8 cellular contexts compared by ENCODE assay signal in the genomic region with DNA sequence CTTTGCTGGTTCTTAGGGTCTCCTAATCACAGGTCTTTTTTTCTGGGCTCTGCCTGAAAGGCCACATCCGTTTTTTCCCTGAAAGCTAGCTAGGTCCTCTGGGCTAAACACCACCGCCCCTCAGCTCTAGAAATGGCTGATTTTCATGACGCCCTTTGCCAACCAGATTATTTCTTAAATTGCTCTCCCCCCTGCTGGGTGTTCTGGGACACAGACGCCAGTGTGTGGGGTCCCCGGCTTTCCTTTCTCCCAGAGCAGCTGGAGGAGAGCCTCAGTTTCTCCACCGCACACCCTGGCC.
DNase-seq lines count a peak whose midpoint lies in the region; ATAC-seq and TF ChIP-seq lines count a peak whose summit lies in the region.

No MANE protein-coding gene starts in this region.

- no peaks in the 10 kb centered on the region for H3K9me3 ChIP-seq in parathyroid adenoma (ENCODE audit: control insufficient read depth, low read length)

- DNase-seq in EL (peak; percentile 29), RWPE1 (ENCODE audit: low spot score) (no peak), fibroblast of mammary gland (ENCODE audit: low read depth) (no peak), T-helper 9 cell (no peak)

- no peaks in the 10 kb centered on the region for H3K36me3 ChIP-seq in parathyroid adenoma (ENCODE audit: control insufficient read depth, insufficient read depth, low read length)

- peaks cover 39% of the 10 kb centered on the region for H3K4me1 ChIP-seq in parathyroid adenoma

- CTCF ChIA-PET in RWPE1 (lab: Yijun Ruan, JAX): interaction anchor here (0.9 to 2.7 kb wide), 3 partner anchors 31 to 92 kb away, joined by 3 to 11 read pairs (median 4); no protein-coding TSS in a partner anchor

- POLR2A ChIA-PET in RWPE1 (lab: Yijun Ruan, JAX; ENCODE audit: low non-redundant PET): interaction anchor here (1.5 kb wide), 1 partner anchor 31 kb away, joined by 6 read pairs; no protein-coding TSS in a partner anchor

- H3K4me3 ChIP-seq in fibroblast of mammary gland (ENCODE audit: control insufficient read depth, low read depth, low read length) (peak overlapping the region; percentile 37), parathyroid adenoma (ENCODE audit: low read depth, low read length) (peak overlapping the region; percentile 69)

- H3K4me2 ChIP-seq in parathyroid adenoma (ENCODE audit: low read length): peak overlapping the region; percentile 86

- no peaks in the 10 kb centered on the region for H3K79me2 ChIP-seq in parathyroid adenoma

- H3K9ac ChIP-seq in parathyroid adenoma: peak overlapping the region; percentile 86

- H2AFZ ChIP-seq in parathyroid adenoma: peak overlapping the region; percentile 98

- no peak for ATAC-seq in HG02642 (IDR thresholded peaks at IDR 0.05; ENCODE audit: poor library complexity, unreplicated experiment)
- no peak for ATAC-seq in activated CD4-positive, CD25-positive, alpha-beta regulatory T cell treated with anti-CD3 and anti-CD28 coated beads, Interleukin-2, amount 50 U/mL, for 24 hours
- no peak for ATAC-seq in HG02763 (IDR thresholded peaks at IDR 0.05; ENCODE audit: unreplicated experiment)

- TF ChIP-seq CTCF in RWPE1 (conservative IDR thresholded peaks at IDR 0.05; ENCODE audit: low read depth) (no peak), fibroblast of mammary gland (conservative IDR thresholded peaks at IDR 0.05; ENCODE audit: control insufficient read depth, insufficient read depth, low read depth, low read length) (no peak), parathyroid adenoma (IDR thresholded peaks at IDR 0.05) (no peak)

- H3K27me3 ChIP-seq in parathyroid adenoma (ENCODE audit: control insufficient read depth, insufficient read depth, low read length): no peaks in the 10 kb centered on the region

- H3K27ac ChIP-seq in RWPE1 (peak overlapping the region; percentile 93), parathyroid adenoma (peak overlapping the region; percentile 96)
